ENCODE assay signal across 11 cellular contexts in the genomic region with DNA sequence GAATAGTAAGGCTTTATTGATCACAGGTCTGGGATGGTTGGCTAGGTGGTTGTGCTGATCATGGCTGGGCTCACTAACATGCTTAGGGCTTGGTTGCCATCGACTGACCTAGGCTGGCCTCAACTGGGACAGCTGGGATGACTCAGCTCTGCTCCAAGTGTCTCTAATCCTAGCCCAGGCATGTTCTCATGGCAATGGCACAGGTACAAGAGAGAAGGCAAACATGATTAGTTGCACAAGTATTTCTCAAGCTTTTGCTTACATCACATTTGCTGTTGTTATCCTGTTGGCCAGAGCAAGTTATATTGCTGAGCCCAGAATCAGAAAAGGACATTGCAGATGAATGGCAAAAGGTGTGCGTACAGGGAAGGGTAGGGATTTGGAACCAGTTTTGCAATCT.
A peak's percentile ranks its signal among the peaks of the same experiment; 100 is the strongest.
DNase-seq lines count a peak whose midpoint lies in the region; ATAC-seq and TF ChIP-seq lines count a peak whose summit lies in the region.
"Had no signal": no experiment of that assay in that cellular context is flagged by ENCODE, and none has a peak within 500 bp of the region (broad histone marks: within the 10 kb centered on the region; RNA-seq: fewer than 3 reads in every experiment).

No MANE protein-coding gene starts in this region.

- intact Hi-C loops in left ventricle myocardium superior (cut with micrococcal nuclease), result no loop called here

- H3K4me2 ChIP-seq in neuronal stem cell (ENCODE audit: insufficient read depth, low read length, poor library complexity, severe bottlenecking), result no peak overlapping the region

- H3K36me3 ChIP-seq in neuronal stem cell (replicated peaks in 1 of 2; ENCODE audit: control insufficient read depth in 2 of 2, insufficient read depth in 2 of 2, low read length in 2 of 2), result no peaks in the 10 kb centered on the region

- H3K14ac ChIP-seq in neuronal stem cell (ENCODE audit: low read length), result no peak overlapping the region

- no peak overlapping the region for H2BK120ac ChIP-seq in neuronal stem cell (ENCODE audit: low read depth, low read length)

- H3K27me3 Mint-ChIP-seq in activated T-helper 17 cell treated with anti-CD3 and anti-CD28 coated beads, Interleukin-2, amount 50 U/mL, for 72 hours, result peaks cover 14% of the 10 kb centered on the region
- peaks cover 7% of the 10 kb centered on the region for H3K27me3 Mint-ChIP-seq in type B pancreatic cell

- H3K79me1 ChIP-seq in neuronal stem cell (ENCODE audit: low read depth, low read length), result no peaks in the 10 kb centered on the region

- no peaks in the 10 kb centered on the region for H3K36me3 Mint-ChIP-seq in activated T-helper 17 cell treated with anti-CD3 and anti-CD28 coated beads, Interleukin-2, amount 50 U/mL, for 72 hours (ENCODE audit: low read depth)
- no peaks in the 10 kb centered on the region for H3K36me3 Mint-ChIP-seq in type B pancreatic cell
- H3K36me3 Mint-ChIP-seq: stimulated activated naive B cell treated with anti-CD40 and anti-IgM and Interleukin-4, amounts not matched to agents 10 μg/mL and 1 μg/mL and 100 μg/mL, for 72 hours had no signal

- DNase-seq in NCI-H2171 treated with DMSO at 0.1 percent for 48 hours (lab: John Stamatoyannopoulos, UW) (peak; percentile 16), NCI-H2171 (lab: John Stamatoyannopoulos, UW) (no peak), left ventricle myocardium superior (no peak), type B pancreatic cell (ENCODE audit: extremely low spot score, unreplicated experiment) (no peak), neuronal stem cell (ENCODE audit: low spot score) (no peak), T-helper 9 cell (no peak)
- DNase-seq: NCI-H1694; stimulated activated naive B cell treated with anti-CD40 and anti-IgM and Interleukin-4, amounts not matched to agents 10 μg/mL and 1 μg/mL and 100 μg/mL, for 72 hours had no signal

- no peak overlapping the region for H3K4me3 ChIP-seq in neuronal stem cell (ENCODE audit: low read length in 2 of 2)

- no peaks in the 10 kb centered on the region for H3K9me3 ChIP-seq in neuronal stem cell (replicated peaks in 1 of 2; ENCODE audit: control insufficient read depth in 2 of 2, insufficient read depth in 1 of 2, low read depth in 1 of 2, low read length in 2 of 2)

- H3K27ac ChIP-seq in neuronal stem cell (replicated peaks; ENCODE audit: low read length), result no peak overlapping the region
- H3K27ac ChIP-seq: VCaP had no signal

- no peak overlapping the region for H3K4me3 Mint-ChIP-seq in activated T-helper 17 cell treated with anti-CD3 and anti-CD28 coated beads, Interleukin-2, amount 50 U/mL, for 72 hours
- no peak overlapping the region for H3K4me3 Mint-ChIP-seq in type B pancreatic cell
- H3K4me3 Mint-ChIP-seq: stimulated activated naive B cell treated with anti-CD40 and anti-IgM and Interleukin-4, amounts not matched to agents 10 μg/mL and 1 μg/mL and 100 μg/mL, for 72 hours had no signal

- H3K27ac Mint-ChIP-seq in activated T-helper 17 cell treated with anti-CD3 and anti-CD28 coated beads, Interleukin-2, amount 50 U/mL, for 72 hours, result peak overlapping the region; percentile 52
- peak overlapping the region; percentile 67 for H3K27ac Mint-ChIP-seq in type B pancreatic cell

- H2AFZ ChIP-seq in neuronal stem cell (ENCODE audit: low read length), result no peak overlapping the region

- H3K4ac ChIP-seq in neuronal stem cell (ENCODE audit: low read length), result no peak overlapping the region

- peaks cover 0 to 5% of the 10 kb centered on the region in 2 donors for H3K4me1 ChIP-seq in neuronal stem cell (ENCODE audit: control insufficient read depth in 2 of 2, insufficient read depth in 1 of 2, low read depth in 1 of 2, low read length in 2 of 2)

- H4K91ac ChIP-seq in neuronal stem cell (ENCODE audit: low read depth, low read length, poor library complexity), result no peak overlapping the region

- TF ChIP-seq CTCF in type B pancreatic cell (conservative IDR thresholded peaks at IDR 0.05), result no peak

- H3K27me3 ChIP-seq in neuronal stem cell (ENCODE audit: control insufficient read depth in 3 of 3, insufficient read depth in 3 of 3, low read depth in 1 of 3, low read length in 3 of 3), result peaks cover 0 to 5% (median 1%) of the 10 kb centered on the region in 3 experiments

- no peak overlapping the region for H2AK5ac ChIP-seq in neuronal stem cell (ENCODE audit: low read depth, low read length)

- ATAC-seq in activated T-helper 17 cell treated with anti-CD3 and anti-CD28 coated beads, Interleukin-2, amount 50 U/mL, for 72 hours (replicated peaks), result no peak
- ATAC-seq in left ventricle myocardium superior (peak; percentile 80), GM21423 (IDR thresholded peaks at IDR 0.05; ENCODE audit: unreplicated experiment) (no peak)
- ATAC-seq: stimulated activated naive B cell treated with anti-CD40 and anti-IgM and Interleukin-4, amounts not matched to agents 10 μg/mL and 1 μg/mL and 100 μg/mL, for 72 hours had no signal

- no CpG with 5 or more reads among the region's 2 CpGs for WGBS in neuronal stem cell (ENCODE audit: extremely low coverage in 2 of 2, insufficient read length in 2 of 2, insufficient replicate concordance in 1 of 2), 2 donors

- no peaks in the 10 kb centered on the region for H3K4me1 Mint-ChIP-seq in activated T-helper 17 cell treated with anti-CD3 and anti-CD28 coated beads, Interleukin-2, amount 50 U/mL, for 72 hours
- H3K4me1 Mint-ChIP-seq in type B pancreatic cell (ENCODE audit: unreplicated experiment), result peaks cover 8% of the 10 kb centered on the region
- H3K4me1 Mint-ChIP-seq: stimulated activated naive B cell treated with anti-CD40 and anti-IgM and Interleukin-4, amounts not matched to agents 10 μg/mL and 1 μg/mL and 100 μg/mL, for 72 hours had no signal

- H4K8ac ChIP-seq in neuronal stem cell (ENCODE audit: low read depth, low read length), result no peak overlapping the region

- H3K23ac ChIP-seq in neuronal stem cell (ENCODE audit: low read depth, low read length, poor library complexity), result no peak overlapping the region

- no peak overlapping the region for H2BK15ac ChIP-seq in neuronal stem cell (ENCODE audit: low read length)

- H3K18ac ChIP-seq in neuronal stem cell (ENCODE audit: low read length), result no peak overlapping the region

- H3K9ac ChIP-seq in neuronal stem cell (ENCODE audit: low read depth, low read length, poor library complexity), result no peak overlapping the region

- no peak overlapping the region for H2BK5ac ChIP-seq in neuronal stem cell (ENCODE audit: low read length)

- peaks cover 5% of the 10 kb centered on the region for H3K9me3 Mint-ChIP-seq in activated T-helper 17 cell treated with anti-CD3 and anti-CD28 coated beads, Interleukin-2, amount 50 U/mL, for 72 hours
- H3K9me3 Mint-ChIP-seq in type B pancreatic cell, result peaks cover 11% of the 10 kb centered on the region

- H2BK12ac ChIP-seq in neuronal stem cell (ENCODE audit: low read length), result no peak overlapping the region
